Comparison of ENCODE assay signal across 20 cellular contexts in genomic region chr20:58472273-58473018, GRCh38. TPM values are rescaled to one million over a fixed set of nuclear protein-coding genes. Genes with fewer than 3 reads are reported as not detected.
"Had no signal": no experiment of that assay in that cellular context is flagged by ENCODE, and none has a peak within 500 bp of the region (broad histone marks: within the 10 kb centered on the region; RNA-seq: fewer than 3 reads in every experiment).

No MANE protein-coding gene starts in this region.

- H3K9me3 ChIP-seq: colonic mucosa, gastrocnemius medialis, neutrophil, ovary, tibial artery, upper lobe of right lung had no signal

- H3K27me3 ChIP-seq: colonic mucosa, gastrocnemius medialis, ovary, tibial artery, upper lobe of right lung had no signal

- H3K4me3 Mint-ChIP-seq: immature natural killer cell; naive B cell; stimulated activated memory B cell treated with anti-CD40 and anti-IgM and Interleukin-4, amounts not matched to agents 10 μg/mL and 1 μg/mL and 100 μg/mL, for 72 hours; stimulated activated naive CD8-positive, alpha-beta T cell treated with anti-CD3 and anti-CD28 coated beads, Interleukin-15, Interleukin-2, amounts not matched to agents 100 ng/mL and 50 ng/mL, for 24 hours had no signal

- H3K36me3 ChIP-seq: colonic mucosa, gastrocnemius medialis, left lung, neutrophil, ovary, tibial artery, upper lobe of right lung had no signal

- FAIRE-seq: keratinocyte had no signal

- H3K27ac Mint-ChIP-seq: immature natural killer cell; naive B cell; stimulated activated memory B cell treated with anti-CD40 and anti-IgM and Interleukin-4, amounts not matched to agents 10 μg/mL and 1 μg/mL and 100 μg/mL, for 72 hours; stimulated activated naive CD8-positive, alpha-beta T cell treated with anti-CD3 and anti-CD28 coated beads, Interleukin-15, Interleukin-2, amounts not matched to agents 100 ng/mL and 50 ng/mL, for 24 hours had no signal

- H3K4me3 ChIP-seq: colonic mucosa, gastrocnemius medialis, left lung, lung, ovary, tibial artery, upper lobe of right lung had no signal

- H3K4me1 Mint-ChIP-seq: immature natural killer cell; naive B cell; stimulated activated memory B cell treated with anti-CD40 and anti-IgM and Interleukin-4, amounts not matched to agents 10 μg/mL and 1 μg/mL and 100 μg/mL, for 72 hours had no signal

- DNase-seq: dermis blood vessel endothelial cell; effector CD4-positive, alpha-beta T cell; immature natural killer cell; left lung; mesenchymal stem cell; midbrain; naive B cell; stimulated activated CD4-positive, alpha-beta T cell treated with anti-CD3 and anti-CD28 coated beads, Interleukin-4, amount 100 ng/mL, for 24 hours; tibial artery; upper lobe of right lung had no signal

- H3K4me1 ChIP-seq: colonic mucosa, gastrocnemius medialis, left lung, tibial artery, upper lobe of right lung had no signal

- H3K27ac ChIP-seq: colonic mucosa, gastrocnemius medialis, left lung, neutrophil, ovary, tibial artery, upper lobe of right lung had no signal

- H3K27me3 Mint-ChIP-seq: stimulated activated memory B cell treated with anti-CD40 and anti-IgM and Interleukin-4, amounts not matched to agents 10 μg/mL and 1 μg/mL and 100 μg/mL, for 72 hours; stimulated activated naive CD8-positive, alpha-beta T cell treated with anti-CD3 and anti-CD28 coated beads, Interleukin-15, Interleukin-2, amounts not matched to agents 100 ng/mL and 50 ng/mL, for 24 hours had no signal

- H3K36me3 Mint-ChIP-seq: stimulated activated memory B cell treated with anti-CD40 and anti-IgM and Interleukin-4, amounts not matched to agents 10 μg/mL and 1 μg/mL and 100 μg/mL, for 72 hours had no signal

- H3K9me3 Mint-ChIP-seq: immature natural killer cell; stimulated activated naive CD8-positive, alpha-beta T cell treated with anti-CD3 and anti-CD28 coated beads, Interleukin-15, Interleukin-2, amounts not matched to agents 100 ng/mL and 50 ng/mL, for 24 hours had no signal

RNA-seq across cellular contexts. Expression of gene APCDD1L, which starts 42.8 kb away (rescaled TPM):
- total RNA-seq: cerebellum, temporal lobe, upper lobe of right lung had no signal
